Comparison of ENCODE assay signal across 20 cellular contexts in the genomic region with DNA sequence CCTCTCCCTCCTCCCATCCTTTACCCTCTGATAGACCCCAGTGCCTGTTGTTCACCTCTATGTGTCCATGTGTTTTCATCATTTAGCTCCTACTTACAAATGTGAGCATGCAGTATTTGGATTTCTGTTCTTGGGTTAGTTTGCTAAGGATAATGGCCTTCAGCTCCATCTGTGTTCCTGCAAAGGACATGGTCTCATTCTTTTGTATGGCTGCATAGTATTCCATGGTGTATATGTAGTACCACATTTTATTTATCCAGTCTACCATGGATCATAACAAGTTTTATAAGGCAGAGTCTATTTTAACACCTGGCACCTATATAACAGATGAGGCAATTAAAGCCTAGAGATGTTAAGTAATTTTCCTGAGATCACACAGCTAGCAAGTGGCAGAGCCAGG.
"Had no signal": no experiment of that assay in that cellular context is flagged by ENCODE, and none has a peak within 500 bp of the region (broad histone marks: within the 10 kb centered on the region; RNA-seq: fewer than 3 reads in every experiment).

No MANE protein-coding gene starts in this region.

- H3K9me3 ChIP-seq: colonic mucosa, esophagus muscularis mucosa, pancreas, psoas muscle, right atrium auricular region, spleen, thyroid gland had no signal

- H3K27me3 Mint-ChIP-seq: activated CD4-positive, alpha-beta T cell treated with anti-CD3 and anti-CD28 coated beads, Interleukin-2, amount 10 ng/mL, durations not matched to agents 7 days and 5 days; natural killer cell treated with Interleukin-12 subunit alpha and Interleukin-12 subunit beta and Interleukin-15 and Interleukin-18, amount 100 ng/mL, for 72 hours had no signal

- DNase-seq: activated CD4-positive, alpha-beta T cell treated with anti-CD3 and anti-CD28 coated beads, Interleukin-2, amount 10 ng/mL, durations not matched to agents 7 days and 5 days; activated CD4-positive, CD25-positive, alpha-beta regulatory T cell; colonic mucosa; dorsolateral prefrontal cortex; glutamatergic neuron; hippocampal formation; left ventricle myocardium superior; psoas muscle; spleen; stimulated activated CD4-positive, alpha-beta T cell treated with anti-CD3 and anti-CD28 coated beads, Interleukin-4, amount 100 ng/mL, for 1 hour; stimulated activated naive CD4-positive, alpha-beta T cell treated with Interleukin-2 at 50 U/mL for 16 hours; substantia nigra; thyroid gland had no signal

- H3K27me3 ChIP-seq: colonic mucosa, dorsolateral prefrontal cortex, esophagus muscularis mucosa, pancreas, right atrium auricular region, spleen, thyroid gland had no signal

- H3K4me1 ChIP-seq: colonic mucosa, thyroid gland had no signal

- H3K9me3 Mint-ChIP-seq: activated CD4-positive, alpha-beta T cell treated with anti-CD3 and anti-CD28 coated beads, Interleukin-2, amount 10 ng/mL, durations not matched to agents 7 days and 5 days; activated naive CD4-positive, alpha-beta T cell treated with anti-CD3 and anti-CD28 coated beads, Interleukin-2, amount 50 U/mL, for 72 hours; activated T-helper 1 cell treated with anti-CD3 and anti-CD28 coated beads, Interleukin-12 subunit alpha, Interleukin-12 subunit beta, Interleukin-2, Interleukin-4 antibody, amounts not matched to agents 30 ng/mL and 10 ng/mL and 1 ng/mL, durations not matched to agents 14 hours and 24 hours and 36 hours; natural killer cell treated with Interleukin-12 subunit alpha and Interleukin-12 subunit beta and Interleukin-15 and Interleukin-18, amount 100 ng/mL, for 72 hours; T-helper 1 cell treated with Interleukin-12 subunit alpha and Interleukin-12 subunit beta and Interleukin-4 antibody, amounts not matched to agents 30 μg/mL and 1 μg/mL, for 36 hours had no signal

- H3K27ac Mint-ChIP-seq: activated CD4-positive, alpha-beta T cell treated with anti-CD3 and anti-CD28 coated beads, Interleukin-2, amount 10 ng/mL, durations not matched to agents 7 days and 5 days; activated T-helper 1 cell treated with anti-CD3 and anti-CD28 coated beads, Interleukin-12 subunit alpha, Interleukin-12 subunit beta, Interleukin-2, Interleukin-4 antibody, amounts not matched to agents 30 ng/mL and 10 ng/mL and 1 ng/mL, durations not matched to agents 14 hours and 24 hours and 36 hours; natural killer cell treated with Interleukin-12 subunit alpha and Interleukin-12 subunit beta and Interleukin-15 and Interleukin-18, amount 100 ng/mL, for 72 hours; T-helper 1 cell treated with Interleukin-12 subunit alpha and Interleukin-12 subunit beta and Interleukin-4 antibody, amounts not matched to agents 30 μg/mL and 1 μg/mL, for 36 hours had no signal

- H3K4me3 ChIP-seq: colonic mucosa, dorsolateral prefrontal cortex, esophagus muscularis mucosa, pancreas, psoas muscle, right atrium auricular region, spleen, thyroid gland had no signal

- H3K36me3 ChIP-seq: colonic mucosa, pancreas, right atrium auricular region, thyroid gland had no signal

- ATAC-seq: left ventricle myocardium superior, pancreas had no signal

- H3K27ac ChIP-seq: colonic mucosa, dorsolateral prefrontal cortex, esophagus muscularis mucosa, pancreas, psoas muscle, right atrium auricular region, spleen, thyroid gland had no signal

- H3K4me3 Mint-ChIP-seq: activated CD4-positive, alpha-beta T cell treated with anti-CD3 and anti-CD28 coated beads, Interleukin-2, amount 10 ng/mL, durations not matched to agents 7 days and 5 days; activated T-helper 1 cell treated with anti-CD3 and anti-CD28 coated beads, Interleukin-12 subunit alpha, Interleukin-12 subunit beta, Interleukin-2, Interleukin-4 antibody, amounts not matched to agents 30 ng/mL and 10 ng/mL and 1 ng/mL, durations not matched to agents 14 hours and 24 hours and 36 hours; natural killer cell treated with Interleukin-12 subunit alpha and Interleukin-12 subunit beta and Interleukin-15 and Interleukin-18, amount 100 ng/mL, for 72 hours; T-helper 1 cell treated with Interleukin-12 subunit alpha and Interleukin-12 subunit beta and Interleukin-4 antibody, amounts not matched to agents 30 μg/mL and 1 μg/mL, for 36 hours had no signal
